ENCODE assay signal across 17 cellular contexts in the genomic region with DNA sequence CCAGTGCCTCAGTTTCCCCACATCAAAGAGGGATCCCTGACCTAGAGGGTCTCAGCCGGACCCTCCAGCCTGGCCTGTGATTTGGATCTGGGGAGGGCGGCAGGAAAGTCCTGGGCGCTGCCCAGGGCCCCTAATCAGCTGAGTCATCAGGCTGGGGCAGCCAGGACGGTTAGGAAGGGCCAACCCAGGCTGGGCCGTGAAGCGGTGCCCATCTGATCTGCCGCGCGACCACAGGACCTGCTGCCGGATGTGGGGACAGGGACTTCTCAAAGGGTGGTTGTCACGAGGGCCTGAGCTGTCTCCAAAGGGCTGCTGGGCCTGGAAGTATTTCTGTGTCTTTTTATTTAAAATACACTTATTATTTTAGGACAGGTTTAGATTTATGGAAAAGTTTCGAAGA. TPM values are rescaled to one million over a fixed set of nuclear protein-coding genes. Genes with fewer than 3 reads are reported as not detected.
DNase-seq lines count a peak whose midpoint lies in the region; ATAC-seq and TF ChIP-seq lines count a peak whose summit lies in the region.
"Had no signal": no experiment of that assay in that cellular context is flagged by ENCODE, and none has a peak within 500 bp of the region (broad histone marks: within the 10 kb centered on the region; RNA-seq: fewer than 3 reads in every experiment).

No MANE protein-coding gene starts in this region.

- H3K27me3 ChIP-seq in sigmoid colon, result peaks cover 0 to 31% (median 21%) of the 10 kb centered on the region in 3 donors
- peaks cover 8% of the 10 kb centered on the region; the same call in 1 of the 2 replicates for H3K27me3 ChIP-seq in PC-9 (ENCODE audit: insufficient read depth, low read depth)
- H3K27me3 ChIP-seq: right lobe of liver had no signal

- no peak for TF ChIP-seq CTCF in NB4 (IDR thresholded peaks at IDR 0.05; ENCODE audit: low read depth, low read length)
- TF ChIP-seq CTCF in activated CD8-positive, alpha-beta T cell treated with anti-CD3 and anti-CD28 coated beads for 36 hours (IDR thresholded peaks at IDR 0.05), result no peak
- no peak for TF ChIP-seq CTCF in sigmoid colon (IDR thresholded peaks at IDR 0.05)
- no peak for TF ChIP-seq CTCF in PC-9 (conservative IDR thresholded peaks at IDR 0.05)

- H3K9me3 ChIP-seq in sigmoid colon (no peaks in the 10 kb centered on the region), PC-9 (ENCODE audit: insufficient read depth, low read depth) (no peaks in the 10 kb centered on the region)
- H3K9me3 ChIP-seq: right lobe of liver had no signal

- no peak overlapping the region for H3K4me2 ChIP-seq in PC-9

- peak overlapping the region; percentile 27 for H3K4me3 ChIP-seq in NB4 (ENCODE audit: low read depth, low read length)
- no peak overlapping the region for H3K4me3 ChIP-seq in sigmoid colon
- H3K4me3 ChIP-seq in PC-9, result no peak overlapping the region
- H3K4me3 ChIP-seq: dorsolateral prefrontal cortex, right lobe of liver had no signal

- H3K4me1 Mint-ChIP-seq in activated CD8-positive, alpha-beta T cell treated with anti-CD3 and anti-CD28 coated beads for 36 hours (ENCODE audit: low read depth), result no peaks in the 10 kb centered on the region

- ATAC-seq in activated CD8-positive, alpha-beta T cell treated with anti-CD3 and anti-CD28 coated beads for 36 hours, result no peak
- no peak for ATAC-seq in GM21529 (IDR thresholded peaks at IDR 0.05; ENCODE audit: unreplicated experiment)
- ATAC-seq: CD8-positive, alpha-beta T cell had no signal

- no peaks in the 10 kb centered on the region for H3K79me2 ChIP-seq in PC-9 (ENCODE audit: low read depth)

- CTCF ChIA-PET in activated CD8-positive, alpha-beta T cell treated with anti-CD3 and anti-CD28 coated beads for 36 hours (lab: Charles Lee), result no interaction called here
- CTCF ChIA-PET in PC-9 (lab: Charles Lee), result no interaction called here

- no peaks in the 10 kb centered on the region; the same call in 1 of the 2 replicates for H4K20me1 ChIP-seq in PC-9 (ENCODE audit: insufficient read depth)

- TF ChIP-seq POLR2A in NB4 (IDR thresholded peaks at IDR 0.05; ENCODE audit: extremely low read depth, insufficient read length), result no peak
- TF ChIP-seq POLR2A in sigmoid colon (IDR thresholded peaks at IDR 0.05), result no peak

- intact Hi-C loops in activated CD8-positive, alpha-beta T cell treated with anti-CD3 and anti-CD28 coated beads for 36 hours (cut with micrococcal nuclease), result no loop called here
- intact Hi-C loops in sigmoid colon (cut with DNase I) (no loop called here), PC-9 (cut with micrococcal nuclease; ENCODE audit: unreplicated experiment) (no loop called here)

- H3K4me3 Mint-ChIP-seq in activated CD8-positive, alpha-beta T cell treated with anti-CD3 and anti-CD28 coated beads for 36 hours, result no peak overlapping the region
- H3K4me3 Mint-ChIP-seq: CD8-positive, alpha-beta T cell; stimulated activated naive CD8-positive, alpha-beta T cell treated with anti-CD3 and anti-CD28 coated beads, Interleukin-15, Interleukin-2, amounts not matched to agents 100 ng/mL and 50 ng/mL, for 24 hours had no signal

- POLR2A ChIA-PET in activated CD8-positive, alpha-beta T cell treated with anti-CD3 and anti-CD28 coated beads for 36 hours (lab: Charles Lee), result no interaction called here
- POLR2A ChIA-PET in PC-9 (lab: Charles Lee; ENCODE audit: unreplicated experiment), result no interaction called here

- H3K4me1 ChIP-seq in sigmoid colon (no peaks in the 10 kb centered on the region), PC-9 (replicated peaks; ENCODE audit: insufficient read depth) (no peaks in the 10 kb centered on the region)
- H3K4me1 ChIP-seq: right lobe of liver had no signal

- no peak overlapping the region for H3K27ac Mint-ChIP-seq in activated CD8-positive, alpha-beta T cell treated with anti-CD3 and anti-CD28 coated beads for 36 hours
- H3K27ac Mint-ChIP-seq: CD8-positive, alpha-beta T cell; stimulated activated naive CD8-positive, alpha-beta T cell treated with anti-CD3 and anti-CD28 coated beads, Interleukin-15, Interleukin-2, amounts not matched to agents 100 ng/mL and 50 ng/mL, for 24 hours had no signal

- no peaks in the 10 kb centered on the region for H3K9me3 Mint-ChIP-seq in activated CD8-positive, alpha-beta T cell treated with anti-CD3 and anti-CD28 coated beads for 36 hours
- H3K9me3 Mint-ChIP-seq: CD8-positive, alpha-beta T cell; stimulated activated naive CD8-positive, alpha-beta T cell treated with anti-CD3 and anti-CD28 coated beads, Interleukin-15, Interleukin-2, amounts not matched to agents 100 ng/mL and 50 ng/mL, for 24 hours had no signal

- H3K27me3 Mint-ChIP-seq in activated CD8-positive, alpha-beta T cell treated with anti-CD3 and anti-CD28 coated beads for 36 hours, result peaks cover 3% of the 10 kb centered on the region

- BruUV-seq in PC-9 (replicated peaks; lab: Mats Ljungman, UMichigan), result no TSS peak

- no peaks in the 10 kb centered on the region for H3K36me3 Mint-ChIP-seq in activated CD8-positive, alpha-beta T cell treated with anti-CD3 and anti-CD28 coated beads for 36 hours (ENCODE audit: low read depth)
- H3K36me3 Mint-ChIP-seq: CD8-positive, alpha-beta T cell had no signal

- H3K9me2 ChIP-seq in PC-9 (ENCODE audit: insufficient read depth), result no peaks in the 10 kb centered on the region

- 65 to 70% methylated on average over 12 of the region's 12 CpGs for WGBS in sigmoid colon, 2 donors

- peak; percentile 34 for DNase-seq in HT1080 (ENCODE audit: low read depth)
- peak; percentile 89 for DNase-seq in NB4 (ENCODE audit: low read depth)
- peak; percentile 23 for DNase-seq in activated CD8-positive, alpha-beta T cell treated with anti-CD3 and anti-CD28 coated beads for 36 hours
- peak; percentile 59 for DNase-seq in sigmoid colon
- DNase-seq in activated T-cell treated with anti-CD3 and anti-CD28 coated beads, Interleukin-2, amount 50 U/mL, for 48 hours, result no peak
- no peak for DNase-seq in PC-9
- DNase-seq: activated CD4-positive, CD25-positive, alpha-beta regulatory T cell treated with anti-CD3 and anti-CD28 coated beads, Interleukin-2, amount 50 U/mL, for 72 hours; GOT3; NK-92 treated with Interleukin-12 subunit alpha and Interleukin-12 subunit beta, amount 100 ng/mL, for 24 hours; right lobe of liver; stimulated activated CD4-positive, alpha-beta T cell treated with anti-CD3 and anti-CD28 coated beads, Interleukin-4, amount 100 ng/mL, for 4 hours had no signal

- peaks cover 6% of the 10 kb centered on the region; the same call in 1 of the 2 replicates for H3F3A ChIP-seq in PC-9 (ENCODE audit: insufficient read depth, low read depth)

- TF ChIP-seq EP300 in sigmoid colon (IDR thresholded peaks at IDR 0.05), result no peak

- H3K27ac ChIP-seq in sigmoid colon (no peak overlapping the region), PC-9 (no peak overlapping the region)
- H3K27ac ChIP-seq: dorsolateral prefrontal cortex, right lobe of liver had no signal

- no peak overlapping the region for H2AFZ ChIP-seq in PC-9

- H3K36me3 ChIP-seq in sigmoid colon (no peaks in the 10 kb centered on the region), PC-9 (ENCODE audit: low read depth) (no peaks in the 10 kb centered on the region)
- H3K36me3 ChIP-seq: right lobe of liver had no signal

RNA-seq across cellular contexts. Expression of a gene that starts 4.4 kb away (rescaled TPM):
- total RNA-seq in HT1080 (2014; rRNA removed; shearing (Covaris generic)), result not detected in 2 replicates
- not detected in 2 replicates for polyA plus RNA-seq in HT1080 (2015; cell fraction: cytosol; rRNA removed)
- polyA plus RNA-seq in HT1080 (2015; cell fraction: nucleus; rRNA removed), result not detected in 2 replicates
- not detected for total RNA-seq in activated CD8-positive, alpha-beta T cell treated with anti-CD3 and anti-CD28 coated beads for 36 hours
- total RNA-seq in sigmoid colon (100 to 1,000 TPM in 1 of 4 donors, 10 to 100 TPM in 3; 10.2 to 118 (median 17.3) TPM), PC-9 (2021) (not detected in 2 replicates)
- 10 to 100 TPM in 1 of 3 donors, 1 to 10 TPM in 2; 5.1 to 25.2 (median 8.9) TPM for polyA plus RNA-seq in sigmoid colon
- total RNA-seq: astrocyte; CD8-positive, alpha-beta T cell; lung microvascular endothelial cell had no signal

RNA-seq across cellular contexts. Expression of a gene that starts 11.0 kb away (rescaled TPM):
- total RNA-seq in HT1080 (2014; rRNA removed; shearing (Covaris generic)), result not detected in 2 replicates
- not detected in 2 replicates for polyA plus RNA-seq in HT1080 (2015; cell fraction: cytosol; rRNA removed)
- not detected in 2 replicates for polyA plus RNA-seq in HT1080 (2015; cell fraction: nucleus; rRNA removed)
- total RNA-seq in activated CD8-positive, alpha-beta T cell treated with anti-CD3 and anti-CD28 coated beads for 36 hours, result not detected
- total RNA-seq in sigmoid colon (1 to 10 TPM in 1 of 4 donors, not detected in 3; 5.3 TPM), PC-9 (2021) (not detected in 2 replicates)
- polyA plus RNA-seq in sigmoid colon, result 1 to 10 TPM in 1 of 3 donors, under 1 TPM in 1, not detected in 1; 0.71 to 1.2 TPM
- total RNA-seq: astrocyte; CD8-positive, alpha-beta T cell; lung microvascular endothelial cell; right lobe of liver had no signal

RNA-seq across cellular contexts. Expression of a gene that starts 14.9 kb away (rescaled TPM):
- total RNA-seq in HT1080 (2014; rRNA removed; shearing (Covaris generic)), result not detected in 2 replicates
- not detected in 2 replicates for polyA plus RNA-seq in HT1080 (2015; cell fraction: cytosol; rRNA removed)
- not detected in 2 replicates for polyA plus RNA-seq in HT1080 (2015; cell fraction: nucleus; rRNA removed)
- not detected for total RNA-seq in activated CD8-positive, alpha-beta T cell treated with anti-CD3 and anti-CD28 coated beads for 36 hours
- 100 to 1,000 TPM in 1 of 4 donors, 10 to 100 TPM in 3; 12.2 to 182 (median 17.6) TPM for total RNA-seq in sigmoid colon
- 10 to 100 TPM in 2 of 3 donors, 1 to 10 TPM in 1; 7.9 to 27.6 (median 11.0) TPM for polyA plus RNA-seq in sigmoid colon
- total RNA-seq in PC-9 (2021), result not detected in 2 replicates
- total RNA-seq: astrocyte; CD8-positive, alpha-beta T cell; lung microvascular endothelial cell had no signal

RNA-seq across cellular contexts. Expression of a gene that starts 19.8 kb away (rescaled TPM):
- not detected in 2 replicates for total RNA-seq in HT1080 (2014; rRNA removed; shearing (Covaris generic))
- polyA plus RNA-seq in HT1080 (2015; cell fraction: cytosol; rRNA removed), result not detected in 2 replicates
- 0.20 TPM in 1 of 2 replicates, not detected in the other for polyA plus RNA-seq in HT1080 (2015; cell fraction: nucleus; rRNA removed)
- not detected for total RNA-seq in activated CD8-positive, alpha-beta T cell treated with anti-CD3 and anti-CD28 coated beads for 36 hours
- total RNA-seq in sigmoid colon (1 to 10 TPM in 1 of 4 donors, not detected in 3; 1.4 TPM), PC-9 (2021) (not detected in 2 replicates)
- polyA plus RNA-seq in sigmoid colon, result 10 to 100 TPM; 21.5 to 73.9 (median 59.9) TPM
- total RNA-seq: astrocyte; CD8-positive, alpha-beta T cell; dorsolateral prefrontal cortex; lung microvascular endothelial cell had no signal

Comparison
In these comparisons a context has a peak if more than half of its experiments do, and no peak if none do; other contexts are left out.
1. DNase-seq: peak in HT1080 (single experiment), NB4 (single experiment), activated CD8-positive, alpha-beta T cell treated with anti-CD3 and anti-CD28 coated beads for 36 hours (single experiment) and sigmoid colon (single experiment); none in activated T-cell treated with anti-CD3 and anti-CD28 coated beads, Interleukin-2, amount 50 U/mL, for 48 hours (0 of 2) and PC-9 (0 of 2).
2. RNA of a gene that starts 4.4 kb away (total RNA-seq): 10.2 to 118 TPM in sigmoid colon; not detected in HT1080, not detected in activated CD8-positive, alpha-beta T cell treated with anti-CD3 and anti-CD28 coated beads for 36 hours and not detected in PC-9; every median in the first group is over 10 times any median in the second.
3. RNA of a gene that starts 14.9 kb away (total RNA-seq): 12.2 to 182 TPM in sigmoid colon; not detected in HT1080, not detected in activated CD8-positive, alpha-beta T cell treated with anti-CD3 and anti-CD28 coated beads for 36 hours and not detected in PC-9; every median in the first group is over 10 times any median in the second.